8 cellular contexts compared by ENCODE assay signal in genomic region chr12:51863921-51864700, GRCh38. TPM values are rescaled to one million over a fixed set of nuclear protein-coding genes. Genes with fewer than 3 reads are reported as not detected.
DNase-seq lines count a peak whose midpoint lies in the region; ATAC-seq and TF ChIP-seq lines count a peak whose summit lies in the region.

No MANE protein-coding gene starts in this region.

- ATAC-seq in CD4-positive, alpha-beta T cell (ENCODE audit: poor library complexity): peak; percentile 78

- intact Hi-C loops in CD4-positive, alpha-beta T cell (cut with DNase I, micrococcal nuclease): no loop called here
- intact Hi-C loops in OCI-LY7 (cut with micrococcal nuclease; ENCODE audit: unreplicated experiment): no loop called here

- H4K20me1 ChIP-seq in neural progenitor cell (ENCODE audit: low read depth): peaks cover 36% of the 10 kb centered on the region
- no peaks in the 10 kb centered on the region for H4K20me1 ChIP-seq in OCI-LY7 (ENCODE audit: insufficient read depth, low read length)

- no peaks in the 10 kb centered on the region for H3K9me3 ChIP-seq in CD4-positive, alpha-beta T cell (ENCODE audit: control insufficient read depth, low read length)
- H3K9me3 ChIP-seq in endodermal cell (ENCODE audit: control insufficient read depth, low read length) (no peaks in the 10 kb centered on the region), neural progenitor cell (ENCODE audit: low read depth) (no peaks in the 10 kb centered on the region), OCI-LY7 (ENCODE audit: low read length) (no peaks in the 10 kb centered on the region)

- H2AFZ ChIP-seq in neural progenitor cell (replicated peaks): peak overlapping the region; percentile 8
- H2AFZ ChIP-seq in OCI-LY7 (ENCODE audit: low read length): no peak overlapping the region

- TF ChIP-seq CTCF in CD4-positive, alpha-beta T cell (IDR thresholded peaks at IDR 0.05): no peak
- TF ChIP-seq CTCF in endodermal cell (conservative IDR thresholded peaks at IDR 0.05): peak; percentile 12
- TF ChIP-seq CTCF in neural progenitor cell (IDR thresholded peaks at IDR 0.05): no peak
- no peak for TF ChIP-seq CTCF in HFFc6 (IDR thresholded peaks at IDR 0.05)
- TF ChIP-seq CTCF in OCI-LY7 (conservative IDR thresholded peaks at IDR 0.05; ENCODE audit: low read length): no peak

- H3K27ac ChIP-seq in CD4-positive, alpha-beta T cell (ENCODE audit: low read depth, low read length): no peak overlapping the region
- peak overlapping the region; percentile 93 for H3K27ac ChIP-seq in endodermal cell (ENCODE audit: low read depth, low read length)
- H3K27ac ChIP-seq in neural progenitor cell: peak overlapping the region; percentile 48
- H3K27ac ChIP-seq in OCI-LY7 (ENCODE audit: low read depth, low read length, poor library complexity, severe bottlenecking): no peak overlapping the region

- H3K36me3 Mint-ChIP-seq in CD4-positive, alpha-beta T cell (ENCODE audit: low read depth): no peaks in the 10 kb centered on the region
- H3K36me3 Mint-ChIP-seq in endodermal cell (ENCODE audit: low read depth): no peaks in the 10 kb centered on the region
- H3K36me3 Mint-ChIP-seq in neural progenitor cell: no peaks in the 10 kb centered on the region
- H3K36me3 Mint-ChIP-seq in HFFc6 (ENCODE audit: low read depth): no peaks in the 10 kb centered on the region

- H3K4me2 ChIP-seq in neural progenitor cell (peak overlapping the region; percentile 88), OCI-LY7 (ENCODE audit: low read length) (no peak overlapping the region)

- peak overlapping the region; percentile 83 for H3K4me3 ChIP-seq in endodermal cell (ENCODE audit: low read length)
- H3K4me3 ChIP-seq in neural progenitor cell: peak overlapping the region; percentile 53
- H3K4me3 ChIP-seq in OCI-LY7 (ENCODE audit: low read depth, low read length, poor library complexity, severe bottlenecking): no peak overlapping the region

- POLR2A ChIA-PET in CD4-positive, alpha-beta T cell (lab: Charles Lee): interaction anchor here (0.8 to 1.6 kb wide), 4 partner anchors 9 to 43 kb away, joined by 3 to 5 read pairs (median 5); partner anchors contain the start of gene ANKRD33
- POLR2A ChIA-PET in OCI-LY7 (lab: Charles Lee): interaction anchor here (0.6 kb wide), 1 partner anchor 712 kb away, joined by 5 read pairs; no protein-coding TSS in a partner anchor

- peaks cover 13% of the 10 kb centered on the region for H3K4me1 Mint-ChIP-seq in CD4-positive, alpha-beta T cell (ENCODE audit: low read depth)
- H3K4me1 Mint-ChIP-seq in endodermal cell (peaks cover 16% of the 10 kb centered on the region), neural progenitor cell (peaks cover 62% of the 10 kb centered on the region), HFFc6 (ENCODE audit: low read depth) (peaks cover 8% of the 10 kb centered on the region)

- H3K79me2 ChIP-seq in neural progenitor cell (ENCODE audit: low read depth) (no peaks in the 10 kb centered on the region), OCI-LY7 (ENCODE audit: insufficient read depth, low read depth, low read length) (no peaks in the 10 kb centered on the region)

- no peaks in the 10 kb centered on the region for H3K9me2 ChIP-seq in OCI-LY7 (ENCODE audit: insufficient read depth, low read length)

- CTCF ChIA-PET in CD4-positive, alpha-beta T cell (lab: Charles Lee): no interaction called here
- CTCF ChIA-PET in OCI-LY7 (lab: Charles Lee; ENCODE audit: unreplicated experiment): no interaction called here

- peak overlapping the region; percentile 34 for H3K4me3 Mint-ChIP-seq in CD4-positive, alpha-beta T cell
- H3K4me3 Mint-ChIP-seq in endodermal cell (peak overlapping the region; percentile 64), neural progenitor cell (peak overlapping the region; percentile 84), HFFc6 (no peak overlapping the region)

- no TSS peak for BruUV-seq in OCI-LY7 (replicated peaks; lab: Mats Ljungman, UMichigan)

- no peaks in the 10 kb centered on the region for H3K9me3 Mint-ChIP-seq in CD4-positive, alpha-beta T cell
- H3K9me3 Mint-ChIP-seq in endodermal cell (no peaks in the 10 kb centered on the region), neural progenitor cell (no peaks in the 10 kb centered on the region), HFFc6 (no peaks in the 10 kb centered on the region)

- DNase-seq in CD4-positive, alpha-beta T cell: no peak
- DNase-seq in NCI-H526 treated with DMSO at 0.1 percent for 48 hours (lab: John Stamatoyannopoulos, UW) (peak; percentile 80), endodermal cell (peak; percentile 97), neural progenitor cell (ENCODE audit: low spot score) (peak; percentile 92), HFFc6 (no peak), OCI-LY7 (ENCODE audit: low spot score) (no peak), HPDE6-E6E7 (ENCODE audit: extremely low spot score) (no peak)
- no peak for DNase-seq in activated CD8-positive, alpha-beta memory T cell treated with anti-CD3 and anti-CD28 coated beads, Interleukin-2, amount 50 U/mL, for 48 hours

- 2 to 3% methylated on average over 29 to 49 of the region's 49 CpGs for WGBS in endodermal cell (ENCODE audit: insufficient coverage in 1 of 2, insufficient read length in 1 of 2), 2 experiments

- peak overlapping the region; percentile 11 for H3K9ac ChIP-seq in endodermal cell (ENCODE audit: extremely low read depth, low read length, poor library complexity, severe bottlenecking)
- no peak overlapping the region for H3K9ac ChIP-seq in neural progenitor cell

- H3K36me3 ChIP-seq in endodermal cell (ENCODE audit: control insufficient read depth, insufficient read depth, low read length) (no peaks in the 10 kb centered on the region), neural progenitor cell (no peaks in the 10 kb centered on the region), OCI-LY7 (ENCODE audit: insufficient read depth, low read length) (no peaks in the 10 kb centered on the region)

- peaks cover 81% of the 10 kb centered on the region for H3K27me3 Mint-ChIP-seq in CD4-positive, alpha-beta T cell
- H3K27me3 Mint-ChIP-seq in endodermal cell (ENCODE audit: insufficient read depth): peaks cover 80% of the 10 kb centered on the region
- peaks cover 48% of the 10 kb centered on the region for H3K27me3 Mint-ChIP-seq in neural progenitor cell (ENCODE audit: insufficient read depth, low read depth)
- H3K27me3 Mint-ChIP-seq in HFFc6 (ENCODE audit: insufficient read depth): peaks cover 22% of the 10 kb centered on the region

- H3K27me3 ChIP-seq in CD4-positive, alpha-beta T cell (ENCODE audit: control insufficient read depth, insufficient read depth, low read length): peaks cover 65% of the 10 kb centered on the region
- H3K27me3 ChIP-seq in endodermal cell (ENCODE audit: control insufficient read depth, insufficient read depth, low read length, poor library complexity, severe bottlenecking): peaks cover 51% of the 10 kb centered on the region
- peaks cover 42% of the 10 kb centered on the region for H3K27me3 ChIP-seq in neural progenitor cell

- peaks cover 56% of the 10 kb centered on the region for H3F3A ChIP-seq in neural progenitor cell (ENCODE audit: low read depth)

- peaks cover 14% of the 10 kb centered on the region for H3K4me1 ChIP-seq in endodermal cell (ENCODE audit: control insufficient read depth, insufficient read depth, low read length)
- peaks cover 42% of the 10 kb centered on the region for H3K4me1 ChIP-seq in neural progenitor cell
- H3K4me1 ChIP-seq in OCI-LY7 (ENCODE audit: insufficient read depth, low read length, poor library complexity, severe bottlenecking): peaks cover 4% of the 10 kb centered on the region

- no peak overlapping the region for H3K27ac Mint-ChIP-seq in CD4-positive, alpha-beta T cell
- H3K27ac Mint-ChIP-seq in endodermal cell: peak overlapping the region; percentile 39
- H3K27ac Mint-ChIP-seq in neural progenitor cell: peak overlapping the region; percentile 82
- H3K27ac Mint-ChIP-seq in HFFc6: no peak overlapping the region

RNA-seq across cellular contexts. Expression of gene FIGNL2, which starts 15.6 kb away (rescaled TPM):
- 1 to 10 TPM; 1.2 to 1.3 TPM for total RNA-seq in CD4-positive, alpha-beta T cell
- total RNA-seq in endodermal cell (10 to 100 TPM; 10.5 to 17.7 TPM), neural progenitor cell (ENCODE audit: low replicate concordance) (9.3 and 25.1 TPM in 2 replicates), OCI-LY7 (2022) (not detected in 2 replicates)
- polyA plus RNA-seq in endodermal cell (2013, experiment 1 of 2): 24.4 TPM
- 22.8 TPM for polyA plus RNA-seq in endodermal cell (2013, experiment 2 of 2)
- not detected for total RNA-seq in HFFc6 (2021; fragmentation: NEBNext Ultra II Directional; extraction: Animal tissue kit (Norgen Biotek cat#: 25700))
- total RNA-seq in OCI-LY7 (2014; rRNA removed; shearing (Covaris generic)): not detected in 2 replicates

RNA-seq across cellular contexts. Expression of gene ANKRD33, which starts 23.8 kb away (rescaled TPM):
- not detected for total RNA-seq in CD4-positive, alpha-beta T cell
- total RNA-seq in endodermal cell (under 1 TPM in 1 of 2 donors, not detected in 1; 0.46 TPM), neural progenitor cell (ENCODE audit: low replicate concordance) (0.39 and 0.46 TPM in 2 replicates), OCI-LY7 (2022) (not detected in 2 replicates)
- 0.28 TPM for polyA plus RNA-seq in endodermal cell (2013, experiment 1 of 2)
- polyA plus RNA-seq in endodermal cell (2013, experiment 2 of 2): 0.62 TPM
- total RNA-seq in HFFc6 (2021; fragmentation: NEBNext Ultra II Directional; extraction: Animal tissue kit (Norgen Biotek cat#: 25700)): not detected
- not detected in 2 replicates for total RNA-seq in OCI-LY7 (2014; rRNA removed; shearing (Covaris generic))

RNA-seq across cellular contexts. Expression of gene ACVRL1, which starts 43.2 kb away (rescaled TPM):
- not detected for total RNA-seq in CD4-positive, alpha-beta T cell
- under 1 TPM; 0.42 to 0.64 TPM for total RNA-seq in endodermal cell
- 1.00 TPM for polyA plus RNA-seq in endodermal cell (2013, experiment 1 of 2)
- polyA plus RNA-seq in endodermal cell (2013, experiment 2 of 2): 1.4 TPM
- 0.22 and 2.0 TPM in 2 replicates for total RNA-seq in neural progenitor cell (ENCODE audit: low replicate concordance)
- total RNA-seq in HFFc6 (2021; fragmentation: NEBNext Ultra II Directional; extraction: Animal tissue kit (Norgen Biotek cat#: 25700)): 10 to 100 TPM in 3 of 6 experiments, 1 to 10 TPM in 3; 5.4 to 13.5 (median 10.0) TPM
- total RNA-seq in OCI-LY7 (2014; rRNA removed; shearing (Covaris generic)): not detected in 2 replicates
- total RNA-seq in OCI-LY7 (2022): not detected in 2 replicates

Comparison
In these comparisons a context has a peak if more than half of its experiments do, and no peak if none do; other contexts are left out.
1. DNase-seq: peak in NCI-H526 treated with DMSO at 0.1 percent for 48 hours (single experiment), endodermal cell (single experiment) and neural progenitor cell (single experiment); none in CD4-positive, alpha-beta T cell (0 of 10), HFFc6 (single experiment), OCI-LY7 (single experiment), activated CD8-positive, alpha-beta memory T cell treated with anti-CD3 and anti-CD28 coated beads, Interleukin-2, amount 50 U/mL, for 48 hours (single experiment) and HPDE6-E6E7 (single experiment).
2. H3K27ac ChIP-seq: peak in endodermal cell (single experiment) and neural progenitor cell (single experiment); none in CD4-positive, alpha-beta T cell (single experiment) and OCI-LY7 (single experiment).
3. H3K27ac Mint-ChIP-seq: peak in endodermal cell (single experiment) and neural progenitor cell (single experiment); none in CD4-positive, alpha-beta T cell (single experiment) and HFFc6 (single experiment).